31 cellular contexts compared by ENCODE assay signal in the genomic region with DNA sequence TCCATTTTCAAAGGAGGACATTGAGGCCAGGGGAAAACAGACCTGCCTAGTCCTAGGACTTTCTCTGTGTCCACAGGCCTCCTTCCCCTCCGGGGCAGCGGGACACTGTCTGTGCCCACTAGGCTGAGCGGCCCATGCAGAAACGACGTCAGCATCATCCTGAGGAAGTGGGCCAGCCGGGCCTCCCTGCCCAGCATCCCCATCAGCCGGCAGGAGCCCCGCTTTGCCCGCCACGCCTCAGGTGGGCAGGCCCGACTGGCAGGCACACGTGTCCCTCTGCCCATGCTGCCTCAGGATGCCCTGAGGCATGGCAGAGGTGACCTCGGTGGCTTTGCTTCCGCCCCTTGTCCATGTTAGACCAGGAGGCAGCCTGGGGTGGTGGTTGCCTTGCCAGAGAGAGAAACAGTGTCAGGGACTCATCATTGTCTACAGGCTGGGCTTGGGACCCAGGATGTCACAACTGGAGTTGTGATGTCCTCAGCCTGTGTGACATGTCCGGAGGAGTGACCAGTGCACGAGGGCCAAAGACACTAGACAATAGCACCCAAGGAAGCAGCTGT. TPM values are rescaled to one million over a fixed set of nuclear protein-coding genes. Genes with fewer than 3 reads are reported as not detected.
DNase-seq lines count a peak whose midpoint lies in the region; ATAC-seq and TF ChIP-seq lines count a peak whose summit lies in the region.
"Had no signal": no experiment of that assay in that cellular context is flagged by ENCODE, and none has a peak within 500 bp of the region (broad histone marks: within the 10 kb centered on the region; RNA-seq: fewer than 3 reads in every experiment).

No MANE protein-coding gene starts in this region.

- POLR2A ChIA-PET in CD4-positive, alpha-beta T cell (lab: Charles Lee) = no interaction called here

- CTCF ChIA-PET in activated CD8-positive, alpha-beta memory T cell treated with anti-CD3 and anti-CD28 coated beads, Interleukin-2, amount 10 ng/mL, durations not matched to agents 7 days and 5 days (lab: Charles Lee) = interaction anchor here (0.8 to 10.4 kb wide), 3 partner anchors 16 to 59 kb away, joined by 3 to 94 read pairs (median 8); no protein-coding TSS in a partner anchor
- CTCF ChIA-PET in CD4-positive, alpha-beta T cell (lab: Charles Lee) = interaction anchor here (0.6 kb wide), 1 partner anchor 67 kb away, joined by 3 read pairs; no protein-coding TSS in a partner anchor

- no peak overlapping the region for H3K27ac ChIP-seq in CD4-positive, alpha-beta T cell (ENCODE audit: low read depth, low read length)
- no peak overlapping the region for H3K27ac ChIP-seq in neuronal stem cell (replicated peaks; ENCODE audit: low read length)
- H3K27ac ChIP-seq: PC-9, sigmoid colon, thyroid gland had no signal

- no peak for DNase-seq in activated CD8-positive, alpha-beta memory T cell treated with anti-CD3 and anti-CD28 coated beads, Interleukin-2, amount 10 ng/mL, durations not matched to agents 7 days and 5 days
- DNase-seq in activated CD8-positive, alpha-beta memory T cell treated with anti-CD3 and anti-CD28 coated beads for 24 hours = no peak
- no peak for DNase-seq in CD4-positive, alpha-beta T cell
- DNase-seq in central memory CD8-positive, alpha-beta T cell (ENCODE audit: low spot score in 2 of 2) = no peak
- DNase-seq in neuronal stem cell (ENCODE audit: low spot score) = no peak
- no peak for DNase-seq in NCI-H2227 treated with DMSO at 0.1 percent for 48 hours (lab: John Stamatoyannopoulos, UW)
- no peak for DNase-seq in activated effector memory CD4-positive, alpha-beta T cell treated with anti-CD3 and anti-CD28 coated beads, Interleukin-2, amount 50 U/mL, for 16 hours
- DNase-seq: activated CD4-positive, CD25-positive, alpha-beta regulatory T cell treated with anti-CD3 and anti-CD28 coated beads, Interleukin-2, amount 50 U/mL, for 72 hours; activated naive CD4-positive, alpha-beta T cell treated with Interleukin-2 at 50 U/mL for 16 hours; activated T-cell treated with anti-CD3 and anti-CD28 coated beads, Interleukin-2, amount 50 U/mL, for 4 hours; anterior cingulate cortex; COR-L47; DMS53; Karpas-422; mesendoderm; NCI-H1417 treated with DMSO at 0.1 percent for 48 hours; NCI-H2029 treated with DMSO at 0.1 percent for 48 hours; NCI-H526 treated with DMSO at 0.1 percent for 48 hours; PC-9; SHP77; sigmoid colon; stimulated activated CD4-positive, alpha-beta T cell treated with anti-CD3 and anti-CD28 coated beads, Interleukin-4, amount 100 ng/mL, for 1 hour; thyroid gland had no signal

- H3K79me1 ChIP-seq in neuronal stem cell (ENCODE audit: low read depth, low read length) = no peaks in the 10 kb centered on the region

- no peak overlapping the region for H3K14ac ChIP-seq in neuronal stem cell (ENCODE audit: low read length)

- H3K23ac ChIP-seq in neuronal stem cell (ENCODE audit: low read depth, low read length, poor library complexity) = no peak overlapping the region

- H2AFZ ChIP-seq in neuronal stem cell (ENCODE audit: low read length) = no peak overlapping the region
- H2AFZ ChIP-seq: PC-9 had no signal

- no peak overlapping the region for H3K9ac ChIP-seq in neuronal stem cell (ENCODE audit: low read depth, low read length, poor library complexity)

- H2AK5ac ChIP-seq in neuronal stem cell (ENCODE audit: low read depth, low read length) = peak overlapping the region; percentile 36

- no peak for TF ChIP-seq CTCF in CD4-positive, alpha-beta T cell (IDR thresholded peaks at IDR 0.05)

- no peak overlapping the region for H3K4me3 Mint-ChIP-seq in activated CD8-positive, alpha-beta memory T cell treated with anti-CD3 and anti-CD28 coated beads, Interleukin-2, amount 10 ng/mL, durations not matched to agents 7 days and 5 days
- H3K4me3 Mint-ChIP-seq in CD4-positive, alpha-beta T cell = no peak overlapping the region
- H3K4me3 Mint-ChIP-seq in central memory CD8-positive, alpha-beta T cell = peak overlapping the region; percentile 11
- H3K4me3 Mint-ChIP-seq: activated T-cell treated with anti-CD3 and anti-CD28 coated beads, Interleukin-2, amount 50 U/mL, for 4 hours had no signal

- H3K4me1 Mint-ChIP-seq in activated CD8-positive, alpha-beta memory T cell treated with anti-CD3 and anti-CD28 coated beads, Interleukin-2, amount 10 ng/mL, durations not matched to agents 7 days and 5 days = peaks cover 46% of the 10 kb centered on the region
- peaks cover 44% of the 10 kb centered on the region for H3K4me1 Mint-ChIP-seq in CD4-positive, alpha-beta T cell (ENCODE audit: low read depth)
- peaks cover 74% of the 10 kb centered on the region for H3K4me1 Mint-ChIP-seq in central memory CD8-positive, alpha-beta T cell

- no peak overlapping the region for H2BK15ac ChIP-seq in neuronal stem cell (ENCODE audit: low read length)

- no peaks in the 10 kb centered on the region for H3K27me3 ChIP-seq in CD4-positive, alpha-beta T cell (ENCODE audit: control insufficient read depth, insufficient read depth, low read length)
- H3K27me3 ChIP-seq in neuronal stem cell (ENCODE audit: control insufficient read depth in 3 of 3, insufficient read depth in 3 of 3, low read depth in 1 of 3, low read length in 3 of 3) = peaks cover 0 to 15% (median 0%) of the 10 kb centered on the region in 3 experiments
- H3K27me3 ChIP-seq: breast epithelium, sigmoid colon, thyroid gland had no signal

- H2BK12ac ChIP-seq in neuronal stem cell (ENCODE audit: low read length) = peak overlapping the region; percentile 77

- H3K18ac ChIP-seq in neuronal stem cell (ENCODE audit: low read length) = no peak overlapping the region

- no peaks in the 10 kb centered on the region for H3K27me3 Mint-ChIP-seq in activated CD8-positive, alpha-beta memory T cell treated with anti-CD3 and anti-CD28 coated beads, Interleukin-2, amount 10 ng/mL, durations not matched to agents 7 days and 5 days
- no peaks in the 10 kb centered on the region for H3K27me3 Mint-ChIP-seq in CD4-positive, alpha-beta T cell
- no peaks in the 10 kb centered on the region for H3K27me3 Mint-ChIP-seq in central memory CD8-positive, alpha-beta T cell

- H4K91ac ChIP-seq in neuronal stem cell (ENCODE audit: low read depth, low read length, poor library complexity) = peak overlapping the region; percentile 38

- no peak for ATAC-seq in activated CD8-positive, alpha-beta memory T cell treated with anti-CD3 and anti-CD28 coated beads, Interleukin-2, amount 10 ng/mL, durations not matched to agents 7 days and 5 days
- no peak for ATAC-seq in CD4-positive, alpha-beta T cell (ENCODE audit: poor library complexity)
- ATAC-seq in central memory CD8-positive, alpha-beta T cell (replicated peaks; ENCODE audit: extremely low read depth, poor library complexity, severe bottlenecking) = no peak
- no peak for ATAC-seq in GM18502 (IDR thresholded peaks at IDR 0.05; ENCODE audit: poor library complexity, unreplicated experiment)
- ATAC-seq: activated T-cell treated with anti-CD3 and anti-CD28 coated beads, Interleukin-2, amount 50 U/mL, for 4 hours; HepG2; left lobe of liver; psoas muscle had no signal

- H3K27ac Mint-ChIP-seq in activated CD8-positive, alpha-beta memory T cell treated with anti-CD3 and anti-CD28 coated beads, Interleukin-2, amount 10 ng/mL, durations not matched to agents 7 days and 5 days = peak overlapping the region; percentile 25
- peak overlapping the region; percentile 54 for H3K27ac Mint-ChIP-seq in CD4-positive, alpha-beta T cell
- peak overlapping the region; percentile 100 for H3K27ac Mint-ChIP-seq in central memory CD8-positive, alpha-beta T cell (ENCODE audit: low read depth)

- no peak overlapping the region for H2BK5ac ChIP-seq in neuronal stem cell (ENCODE audit: low read length)

- no peak overlapping the region for H3K4me2 ChIP-seq in neuronal stem cell (ENCODE audit: insufficient read depth, low read length, poor library complexity, severe bottlenecking)
- H3K4me2 ChIP-seq: PC-9 had no signal

- no peaks in the 10 kb centered on the region for H3K9me3 Mint-ChIP-seq in activated CD8-positive, alpha-beta memory T cell treated with anti-CD3 and anti-CD28 coated beads, Interleukin-2, amount 10 ng/mL, durations not matched to agents 7 days and 5 days (ENCODE audit: low read depth)
- H3K9me3 Mint-ChIP-seq in CD4-positive, alpha-beta T cell = no peaks in the 10 kb centered on the region
- no peaks in the 10 kb centered on the region for H3K9me3 Mint-ChIP-seq in central memory CD8-positive, alpha-beta T cell
- H3K9me3 Mint-ChIP-seq: activated T-cell treated with anti-CD3 and anti-CD28 coated beads, Interleukin-2, amount 50 U/mL, for 4 hours had no signal

- H3K4me1 ChIP-seq in neuronal stem cell (ENCODE audit: control insufficient read depth in 2 of 2, insufficient read depth in 1 of 2, low read depth in 1 of 2, low read length in 2 of 2) = peaks cover 4 to 7% of the 10 kb centered on the region in 2 donors
- H3K4me1 ChIP-seq: breast epithelium, HAP-1 had no signal

- H3K36me3 Mint-ChIP-seq in activated CD8-positive, alpha-beta memory T cell treated with anti-CD3 and anti-CD28 coated beads, Interleukin-2, amount 10 ng/mL, durations not matched to agents 7 days and 5 days = peaks cover 19% of the 10 kb centered on the region
- no peaks in the 10 kb centered on the region for H3K36me3 Mint-ChIP-seq in CD4-positive, alpha-beta T cell (ENCODE audit: low read depth)
- H3K36me3 Mint-ChIP-seq in central memory CD8-positive, alpha-beta T cell (ENCODE audit: insufficient read depth) = peaks cover 13% of the 10 kb centered on the region

- intact Hi-C loops in CD4-positive, alpha-beta T cell (cut with DNase I, micrococcal nuclease) = loop anchor here in 1 of 2 experiments (10.0 kb wide), 3 partner anchors 123 to 453 kb away; a partner anchor contains a TSS

- H2BK120ac ChIP-seq in neuronal stem cell (ENCODE audit: low read depth, low read length) = no peak overlapping the region

- no peak overlapping the region for H3K4me3 ChIP-seq in neuronal stem cell (ENCODE audit: low read length in 2 of 2)
- H3K4me3 ChIP-seq: breast epithelium, HAP-1, PC-9, psoas muscle, sigmoid colon, thyroid gland had no signal

- H3K36me3 ChIP-seq in neuronal stem cell (replicated peaks in 1 of 2; ENCODE audit: control insufficient read depth in 2 of 2, insufficient read depth in 2 of 2, low read length in 2 of 2) = no peaks in the 10 kb centered on the region
- H3K36me3 ChIP-seq: breast epithelium, HAP-1, sigmoid colon, thyroid gland had no signal

- no peak overlapping the region for H4K8ac ChIP-seq in neuronal stem cell (ENCODE audit: low read depth, low read length)

- H3K9me3 ChIP-seq in CD4-positive, alpha-beta T cell (ENCODE audit: control insufficient read depth, low read length) = no peaks in the 10 kb centered on the region
- H3K9me3 ChIP-seq in neuronal stem cell (replicated peaks in 1 of 2; ENCODE audit: control insufficient read depth in 2 of 2, insufficient read depth in 1 of 2, low read depth in 1 of 2, low read length in 2 of 2) = no peaks in the 10 kb centered on the region
- H3K9me3 ChIP-seq: breast epithelium, HAP-1, psoas muscle, sigmoid colon, thyroid gland had no signal

- no CpG with 5 or more reads among the region's 16 CpGs for WGBS in neuronal stem cell (ENCODE audit: extremely low coverage in 2 of 2, insufficient read length in 2 of 2, insufficient replicate concordance in 1 of 2), 2 donors

- H3K4ac ChIP-seq in neuronal stem cell (ENCODE audit: low read length) = no peak overlapping the region

RNA-seq across cellular contexts. Expression of a gene that starts 36.7 kb away (rescaled TPM):
- total RNA-seq in activated CD8-positive, alpha-beta memory T cell treated with anti-CD3 and anti-CD28 coated beads, Interleukin-2, amount 10 ng/mL, durations not matched to agents 7 days and 5 days = 10 to 100 TPM; 15.0 to 23.9 TPM
- total RNA-seq in CD4-positive, alpha-beta T cell = 1 to 10 TPM; 2.0 to 2.3 TPM
- polyA plus RNA-seq in neuronal stem cell (2013, experiment 1 of 2) = 0.06 TPM
- polyA plus RNA-seq in neuronal stem cell (2013, experiment 2 of 2) = 0.06 TPM

RNA-seq across cellular contexts. Expression of a gene that starts 56.5 kb away (rescaled TPM):
- not detected for total RNA-seq in activated CD8-positive, alpha-beta memory T cell treated with anti-CD3 and anti-CD28 coated beads, Interleukin-2, amount 10 ng/mL, durations not matched to agents 7 days and 5 days
- not detected for total RNA-seq in CD4-positive, alpha-beta T cell
- not detected for polyA plus RNA-seq in neuronal stem cell (2013, experiment 1 of 2)
- polyA plus RNA-seq in neuronal stem cell (2013, experiment 2 of 2) = not detected
- total RNA-seq: activated CD8-positive, alpha-beta memory T cell treated with anti-CD3 and anti-CD28 coated beads for 36 hours; activated T-cell treated with anti-CD3 and anti-CD28 coated beads, Interleukin-2, amount 50 U/mL, for 4 hours; breast epithelium; HepG2; left lobe of liver; PC-9; T-helper 2 cell treated with Interferon-gamma antibody and Interleukin-4, amounts not matched to agents 100 ng/mL and 5 ng/mL, for 36 hours had no signal
- polyA plus RNA-seq: HepG2, sigmoid colon had no signal

Comparison
In these comparisons a context has a peak if more than half of its experiments do, and no peak if none do; other contexts are left out.
1. H3K27ac Mint-ChIP-seq: peak in every context shown above with its lines; median percentile 100 in central memory CD8-positive, alpha-beta T cell; 54 in CD4-positive, alpha-beta T cell; 25 in activated CD8-positive, alpha-beta memory T cell treated with anti-CD3 and anti-CD28 coated beads, Interleukin-2, amount 10 ng/mL, durations not matched to agents 7 days and 5 days.
2. RNA of a gene that starts 36.7 kb away (total RNA-seq): 15.0 to 23.9 TPM in activated CD8-positive, alpha-beta memory T cell treated with anti-CD3 and anti-CD28 coated beads, Interleukin-2, amount 10 ng/mL, durations not matched to agents 7 days and 5 days; 2.0 to 2.3 TPM in CD4-positive, alpha-beta T cell; every median in the first group is over 4 times any median in the second.